ENCODE assay signal across 1 cellular context in the genomic region with DNA sequence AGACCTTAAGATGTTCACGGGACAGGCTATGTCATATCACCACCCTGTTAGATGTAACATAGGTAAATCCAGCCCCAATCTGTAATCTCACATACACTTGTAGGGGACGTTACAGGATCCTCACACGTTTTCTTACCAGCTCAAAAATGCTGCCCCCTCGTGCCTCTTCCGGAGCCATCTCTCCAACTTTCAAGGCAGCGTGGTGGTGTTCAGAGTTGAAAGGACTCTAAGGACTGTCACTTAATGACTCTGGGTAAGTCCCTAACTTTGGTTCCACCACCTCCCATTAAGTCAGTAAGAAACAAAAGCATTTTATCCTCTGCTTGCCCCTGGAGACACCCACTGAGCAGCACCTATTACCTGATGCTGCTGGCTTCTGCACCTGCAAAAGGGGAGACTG.
TF ChIP-seq lines count a peak whose summit lies in the region.

No MANE protein-coding gene starts in this region.

TF ChIP-seq in WTC11, 78 proteins besides CTCF, POLR2A, EP300 and RAD21 (continued from another document):
- TF ChIP-seq, protein P1, sequence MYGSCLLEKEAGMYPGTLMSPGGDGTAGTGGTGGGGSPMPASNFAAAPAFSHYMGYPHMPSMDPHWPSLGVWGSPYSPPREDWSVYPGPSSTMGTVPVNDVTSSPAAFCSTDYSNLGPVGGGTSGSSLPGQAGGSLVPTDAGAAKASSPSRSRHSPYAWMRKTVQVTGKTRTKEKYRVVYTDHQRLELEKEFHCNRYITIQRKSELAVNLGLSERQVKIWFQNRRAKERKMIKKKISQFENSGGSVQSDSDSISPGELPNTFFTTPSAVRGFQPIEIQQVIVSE (CRISPR knock-in tag; IDR thresholded peaks at IDR 0.05; ENCODE audit: borderline replicate concordance), result no peak
- TF ChIP-seq, protein P2, sequence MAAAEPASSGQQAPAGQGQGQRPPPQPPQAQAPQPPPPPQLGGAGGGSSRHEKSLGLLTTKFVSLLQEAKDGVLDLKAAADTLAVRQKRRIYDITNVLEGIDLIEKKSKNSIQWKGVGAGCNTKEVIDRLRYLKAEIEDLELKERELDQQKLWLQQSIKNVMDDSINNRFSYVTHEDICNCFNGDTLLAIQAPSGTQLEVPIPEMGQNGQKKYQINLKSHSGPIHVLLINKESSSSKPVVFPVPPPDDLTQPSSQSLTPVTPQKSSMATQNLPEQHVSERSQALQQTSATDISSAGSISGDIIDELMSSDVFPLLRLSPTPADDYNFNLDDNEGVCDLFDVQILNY (CRISPR knock-in tag; IDR thresholded peaks at IDR 0.05), result no peak
- TF ChIP-seq PREB (CRISPR knock-in tag; IDR thresholded peaks at IDR 0.05; ENCODE audit: borderline replicate concordance), result no peak
- TF ChIP-seq, protein P3, sequence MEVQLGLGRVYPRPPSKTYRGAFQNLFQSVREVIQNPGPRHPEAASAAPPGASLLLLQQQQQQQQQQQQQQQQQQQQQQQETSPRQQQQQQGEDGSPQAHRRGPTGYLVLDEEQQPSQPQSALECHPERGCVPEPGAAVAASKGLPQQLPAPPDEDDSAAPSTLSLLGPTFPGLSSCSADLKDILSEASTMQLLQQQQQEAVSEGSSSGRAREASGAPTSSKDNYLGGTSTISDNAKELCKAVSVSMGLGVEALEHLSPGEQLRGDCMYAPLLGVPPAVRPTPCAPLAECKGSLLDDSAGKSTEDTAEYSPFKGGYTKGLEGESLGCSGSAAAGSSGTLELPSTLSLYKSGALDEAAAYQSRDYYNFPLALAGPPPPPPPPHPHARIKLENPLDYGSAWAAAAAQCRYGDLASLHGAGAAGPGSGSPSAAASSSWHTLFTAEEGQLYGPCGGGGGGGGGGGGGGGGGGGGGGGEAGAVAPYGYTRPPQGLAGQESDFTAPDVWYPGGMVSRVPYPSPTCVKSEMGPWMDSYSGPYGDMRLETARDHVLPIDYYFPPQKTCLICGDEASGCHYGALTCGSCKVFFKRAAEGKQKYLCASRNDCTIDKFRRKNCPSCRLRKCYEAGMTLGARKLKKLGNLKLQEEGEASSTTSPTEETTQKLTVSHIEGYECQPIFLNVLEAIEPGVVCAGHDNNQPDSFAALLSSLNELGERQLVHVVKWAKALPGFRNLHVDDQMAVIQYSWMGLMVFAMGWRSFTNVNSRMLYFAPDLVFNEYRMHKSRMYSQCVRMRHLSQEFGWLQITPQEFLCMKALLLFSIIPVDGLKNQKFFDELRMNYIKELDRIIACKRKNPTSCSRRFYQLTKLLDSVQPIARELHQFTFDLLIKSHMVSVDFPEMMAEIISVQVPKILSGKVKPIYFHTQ (CRISPR knock-in tag; IDR thresholded peaks at IDR 0.05), result no peak
- TF ChIP-seq ZNF219 (CRISPR knock-in tag; IDR thresholded peaks at IDR 0.05; ENCODE audit: borderline replicate concordance), result no peak
- no peak for TF ChIP-seq TEAD4 (CRISPR knock-in tag; IDR thresholded peaks at IDR 0.05)
- no peak for TF ChIP-seq ZNF232 (CRISPR knock-in tag; IDR thresholded peaks at IDR 0.05)
- TF ChIP-seq GABPB1 (CRISPR knock-in tag; IDR thresholded peaks at IDR 0.05), result no peak
- no peak for TF ChIP-seq SMAD4 (CRISPR knock-in tag; IDR thresholded peaks at IDR 0.05)
- no peak for TF ChIP-seq ZNF671 (CRISPR knock-in tag; IDR thresholded peaks at IDR 0.05)
- TF ChIP-seq, protein P4, sequence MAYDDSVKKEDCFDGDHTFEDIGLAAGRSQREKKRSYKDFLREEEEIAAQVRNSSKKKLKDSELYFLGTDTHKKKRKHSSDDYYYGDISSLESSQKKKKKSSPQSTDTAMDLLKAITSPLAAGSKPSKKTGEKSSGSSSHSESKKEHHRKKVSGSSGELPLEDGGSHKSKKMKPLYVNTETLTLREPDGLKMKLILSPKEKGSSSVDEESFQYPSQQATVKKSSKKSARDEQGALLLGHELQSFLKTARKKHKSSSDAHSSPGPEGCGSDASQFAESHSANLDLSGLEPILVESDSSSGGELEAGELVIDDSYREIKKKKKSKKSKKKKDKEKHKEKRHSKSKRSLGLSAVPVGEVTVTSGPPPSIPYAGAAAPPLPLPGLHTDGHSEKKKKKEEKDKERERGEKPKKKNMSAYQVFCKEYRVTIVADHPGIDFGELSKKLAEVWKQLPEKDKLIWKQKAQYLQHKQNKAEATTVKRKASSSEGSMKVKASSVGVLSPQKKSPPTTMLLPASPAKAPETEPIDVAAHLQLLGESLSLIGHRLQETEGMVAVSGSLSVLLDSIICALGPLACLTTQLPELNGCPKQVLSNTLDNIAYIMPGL (CRISPR knock-in tag; IDR thresholded peaks at IDR 0.05), result no peak
TF ChIP-seq in WTC11: peak in this region for 0.
